Comparison of ENCODE assay signal across 8 cellular contexts in genomic region chr3:113838631-113839209, GRCh38. TPM values are rescaled to one million over a fixed set of nuclear protein-coding genes. Genes with fewer than 3 reads are reported as not detected.
DNase-seq lines count a peak whose midpoint lies in the region; ATAC-seq, FAIRE-seq and TF ChIP-seq lines count a peak whose summit lies in the region.

Gene GRAMD1C (plus strand): TSS chr3:113838788. CDS start chr3:113838910, 122 bp downstream.

- TF ChIP-seq POLR2A in GM12892 (IDR thresholded peaks at IDR 0.05; ENCODE audit: low read depth, low read length) (no peak), adrenal gland (IDR thresholded peaks at IDR 0.05) (no peak)

- H3K9me3 ChIP-seq in adrenal gland (replicated peaks in 1 of 3) (no peaks in the 10 kb centered on the region), left ventricle myocardium inferior (replicated peaks) (no peaks in the 10 kb centered on the region)

- H3K9me3 Mint-ChIP-seq in progenitor cell of endocrine pancreas (ENCODE audit: low read depth) = no peaks in the 10 kb centered on the region

- H3K27me3 ChIP-seq in adrenal gland = no peaks in the 10 kb centered on the region
- H3K27me3 ChIP-seq in left ventricle myocardium inferior (ENCODE audit: low read depth) = no peaks in the 10 kb centered on the region

- TF ChIP-seq CTCF in adrenal gland (IDR thresholded peaks at IDR 0.05) (peak; percentile 52 to 88 (median 73)), left ventricle myocardium inferior (IDR thresholded peaks at IDR 0.05; ENCODE audit: borderline replicate concordance) (peak; percentile 89), progenitor cell of endocrine pancreas (IDR thresholded peaks at IDR 0.05; ENCODE audit: unreplicated experiment) (peak; percentile 92)

- H3K36me3 ChIP-seq in adrenal gland (replicated peaks in 1 of 2) (no peaks in the 10 kb centered on the region), left ventricle myocardium inferior (no peaks in the 10 kb centered on the region)

- H3K4me3 ChIP-seq in adrenal gland = peak within 1 kb of the TSS in 2 of 4 donors; percentile 14 to 66
- peak within 1 kb of the TSS; percentile 70 for H3K4me3 ChIP-seq in left ventricle myocardium inferior

- DNase-seq in GM12892 (ENCODE audit: insufficient read length) = peak; percentile 70
- DNase-seq in NCI-H1436 (lab: John Stamatoyannopoulos, UW) = peak; percentile 91
- DNase-seq in SW480 (ENCODE audit: low spot score) = peak; percentile 87
- DNase-seq in adrenal gland = peak; percentile 79 to 90 (median 87)
- peak; percentile 86 for DNase-seq in left ventricle myocardium inferior
- peak; percentile 77 for DNase-seq in progenitor cell of endocrine pancreas (ENCODE audit: low spot score, unreplicated experiment)
- peak; percentile 84 for DNase-seq in ureter (ENCODE audit: low spot score)

- ATAC-seq in HG02870 (IDR thresholded peaks at IDR 0.05; ENCODE audit: unreplicated experiment) = peak; percentile 94

- H3K27me3 Mint-ChIP-seq in progenitor cell of endocrine pancreas = peaks cover 9% of the 10 kb centered on the region

- intact Hi-C loops in adrenal gland (cut with DNase I) (loop anchor here (2.0 to 10.0 kb wide), 3 partner anchors 72 to 104 kb away; no protein-coding TSS in a partner anchor), left ventricle myocardium inferior (cut with micrococcal nuclease) (no loop called here)

- no peaks in the 10 kb centered on the region for H3K36me3 Mint-ChIP-seq in progenitor cell of endocrine pancreas (ENCODE audit: insufficient read depth)

- 0 to 1% (median 0%) methylated on average over 13 to 48 of the region's 48 CpGs for WGBS in adrenal gland, 4 donors

- peak within 1 kb of the TSS; percentile 81 for H3K27ac Mint-ChIP-seq in progenitor cell of endocrine pancreas

- H3K4me1 ChIP-seq in adrenal gland (replicated peaks in 1 of 2) (peaks cover 0 to 3% of the 10 kb centered on the region in 2 donors), left ventricle myocardium inferior (peaks cover 12% of the 10 kb centered on the region)

- peak within 1 kb of the TSS; percentile 82 for H3K4me3 Mint-ChIP-seq in progenitor cell of endocrine pancreas (ENCODE audit: low read depth)

- peaks cover 14% of the 10 kb centered on the region for H3K4me1 Mint-ChIP-seq in progenitor cell of endocrine pancreas (ENCODE audit: low read depth)

- peak; percentile 87 for FAIRE-seq in GM12892 (lab: Jason Lieb, UNC)

- H3K27ac ChIP-seq in adrenal gland = peak within 1 kb of the TSS in 1 of 5 donors; percentile 52
- peak within 1 kb of the TSS; percentile 46 for H3K27ac ChIP-seq in left ventricle myocardium inferior (replicated peaks)

RNA-seq across cellular contexts. Expression of gene GRAMD1C, which starts in this region (rescaled TPM):
- polyA plus RNA-seq in GM12892 (2012; ENCODE audit: missing spikeins) = 3.8 TPM
- total RNA-seq in adrenal gland (1 to 10 TPM; 1.4 to 9.4 (median 4.2) TPM), left ventricle myocardium inferior (2.0 TPM), progenitor cell of endocrine pancreas (1.7 and 2.4 TPM in 2 replicates), ureter (11.1 TPM)
- 1 to 10 TPM; 2.5 to 8.3 (median 4.8) TPM for polyA plus RNA-seq in adrenal gland
